In genomic region chr1:23344987-23345472, GRCh38 we compare ENCODE assay signal across 1 cellular context.
TF ChIP-seq lines count a peak whose summit lies in the region.

No MANE protein-coding gene starts in this region.

TF ChIP-seq in WTC11, 78 proteins besides CTCF, POLR2A, EP300 and RAD21 (continued from another document):
- TF ChIP-seq, protein P1, sequence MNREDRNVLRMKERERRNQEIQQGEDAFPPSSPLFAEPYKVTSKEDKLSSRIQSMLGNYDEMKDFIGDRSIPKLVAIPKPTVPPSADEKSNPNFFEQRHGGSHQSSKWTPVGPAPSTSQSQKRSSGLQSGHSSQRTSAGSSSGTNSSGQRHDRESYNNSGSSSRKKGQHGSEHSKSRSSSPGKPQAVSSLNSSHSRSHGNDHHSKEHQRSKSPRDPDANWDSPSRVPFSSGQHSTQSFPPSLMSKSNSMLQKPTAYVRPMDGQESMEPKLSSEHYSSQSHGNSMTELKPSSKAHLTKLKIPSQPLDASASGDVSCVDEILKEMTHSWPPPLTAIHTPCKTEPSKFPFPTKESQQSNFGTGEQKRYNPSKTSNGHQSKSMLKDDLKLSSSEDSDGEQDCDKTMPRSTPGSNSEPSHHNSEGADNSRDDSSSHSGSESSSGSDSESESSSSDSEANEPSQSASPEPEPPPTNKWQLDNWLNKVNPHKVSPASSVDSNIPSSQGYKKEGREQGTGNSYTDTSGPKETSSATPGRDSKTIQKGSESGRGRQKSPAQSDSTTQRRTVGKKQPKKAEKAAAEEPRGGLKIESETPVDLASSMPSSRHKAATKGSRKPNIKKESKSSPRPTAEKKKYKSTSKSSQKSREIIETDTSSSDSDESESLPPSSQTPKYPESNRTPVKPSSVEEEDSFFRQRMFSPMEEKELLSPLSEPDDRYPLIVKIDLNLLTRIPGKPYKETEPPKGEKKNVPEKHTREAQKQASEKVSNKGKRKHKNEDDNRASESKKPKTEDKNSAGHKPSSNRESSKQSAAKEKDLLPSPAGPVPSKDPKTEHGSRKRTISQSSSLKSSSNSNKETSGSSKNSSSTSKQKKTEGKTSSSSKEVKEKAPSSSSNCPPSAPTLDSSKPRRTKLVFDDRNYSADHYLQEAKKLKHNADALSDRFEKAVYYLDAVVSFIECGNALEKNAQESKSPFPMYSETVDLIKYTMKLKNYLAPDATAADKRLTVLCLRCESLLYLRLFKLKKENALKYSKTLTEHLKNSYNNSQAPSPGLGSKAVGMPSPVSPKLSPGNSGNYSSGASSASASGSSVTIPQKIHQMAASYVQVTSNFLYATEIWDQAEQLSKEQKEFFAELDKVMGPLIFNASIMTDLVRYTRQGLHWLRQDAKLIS (CRISPR knock-in tag; IDR thresholded peaks at IDR 0.05; ENCODE audit: borderline replicate concordance), result no peak
- TF ChIP-seq ZBTB21 (CRISPR knock-in tag; IDR thresholded peaks at IDR 0.05; ENCODE audit: borderline replicate concordance), result no peak
- no peak for TF ChIP-seq JAZF1 (CRISPR knock-in tag; IDR thresholded peaks at IDR 0.05)
